ENCODE assay signal across 7 cellular contexts in the genomic region with DNA sequence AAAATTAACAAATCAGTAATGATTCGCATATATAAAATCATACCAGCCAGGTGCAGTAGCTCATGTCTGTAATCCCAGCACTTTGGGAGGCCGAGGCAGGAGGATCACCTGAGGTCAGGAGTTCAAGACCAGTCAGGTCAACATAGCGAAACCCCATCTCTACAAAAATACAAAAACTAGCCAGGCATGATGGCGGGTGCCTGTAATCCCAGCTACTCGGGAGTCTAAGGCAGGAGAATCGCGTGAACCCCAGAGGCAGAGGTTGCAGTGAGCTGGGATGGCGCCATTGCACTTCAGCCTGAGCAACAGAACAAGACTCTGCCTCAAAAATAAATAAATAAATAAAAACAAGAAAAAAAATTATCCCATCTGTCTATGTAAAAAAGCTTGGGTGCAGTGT.
A peak's percentile ranks its signal among the peaks of the same experiment; 100 is the strongest.
DNase-seq lines count a peak whose midpoint lies in the region; ATAC-seq, FAIRE-seq and TF ChIP-seq lines count a peak whose summit lies in the region.
"Not testable (repeated sequence)": the region's sequence is repeated elsewhere in the genome, so short reads cannot be mapped to it uniquely, and the experiment has no call there.

No MANE protein-coding gene starts in this region.

- not testable (repeated sequence) for H3K27ac ChIP-seq in A549; IMR-90 (ENCODE audit: insufficient read depth, low read length); foreskin keratinocyte
- H3K27ac ChIP-seq in SK-N-MC = 0 out of 2 replicates have a peak overlapping the region, but pooled peaks have one; percentile 69
- H3K27ac ChIP-seq in mesodermal cell (ENCODE audit: low read depth, low read length, severe bottlenecking) = peak overlapping the region; percentile 43

- not testable (repeated sequence) for H3K36me3 ChIP-seq in IMR-90 (ENCODE audit: control insufficient read depth, insufficient read depth, low read length); SK-N-MC (ENCODE audit: insufficient read depth, low read length); mesodermal cell (ENCODE audit: control insufficient read depth, insufficient read depth, low read length)

- CTCF ChIA-PET in A549 (lab: Yijun Ruan, JAX) = interaction anchor here (0.6 to 2.9 kb wide), 7 partner anchors 8 to 439 kb away, joined by 3 to 10 read pairs (median 3); no protein-coding TSS in a partner anchor
- CTCF ChIA-PET in IMR-90 (lab: Yijun Ruan, JAX) = interaction anchor here (0.6 kb wide), 1 partner anchor 1008 kb away, joined by 3 read pairs; no protein-coding TSS in a partner anchor

- dilution Hi-C loops in IMR-90 (cut with HindIII; ENCODE audit: low sequenced_read_pairs, unreplicated experiment) = not testable (repeated sequence)

- BruUV-seq in IMR-90 (replicated peaks; lab: Mats Ljungman, UMichigan) = not testable (repeated sequence)

- H3K4me1 Mint-ChIP-seq in chondrocyte (ENCODE audit: low read depth) = not testable (repeated sequence)
- peaks cover 18% of the 10 kb centered on the region for H3K4me1 Mint-ChIP-seq in neural crest cell

- H3K23ac ChIP-seq in IMR-90 (ENCODE audit: low read depth, low read length) = not testable (repeated sequence)

- not testable (repeated sequence) for H2BK15ac ChIP-seq in IMR-90 (ENCODE audit: low read depth, low read length)

- H2AFZ ChIP-seq in IMR-90 (replicated peaks; ENCODE audit: low read length, poor library complexity) = not testable (repeated sequence)

- H3K27me3 Mint-ChIP-seq in chondrocyte (ENCODE audit: low read depth); neural crest cell (ENCODE audit: low read depth): not testable (repeated sequence)

- peaks cover 12% of the 10 kb centered on the region; the same call in 1 of the 3 replicates for H3K4me1 ChIP-seq in A549
- H3K4me1 ChIP-seq in IMR-90 (ENCODE audit: control insufficient read depth, insufficient read depth, low read length) = peaks cover 14% of the 10 kb centered on the region
- H3K4me1 ChIP-seq in foreskin keratinocyte = not testable (repeated sequence)
- H3K4me1 ChIP-seq in mesodermal cell (ENCODE audit: control insufficient read depth, insufficient read depth, low read length, poor library complexity, severe bottlenecking) = peaks cover 14% of the 10 kb centered on the region

- not testable (repeated sequence) for H4K20me1 ChIP-seq in IMR-90 (ENCODE audit: insufficient read depth, low read length)

- not testable (repeated sequence) for H3K4me3 ChIP-seq in A549; IMR-90 (ENCODE audit: insufficient read depth, low read depth, low read length); SK-N-MC; mesodermal cell (ENCODE audit: extremely low read depth, insufficient read depth, low read length, poor library complexity, severe bottlenecking)

- H4K8ac ChIP-seq in IMR-90 (ENCODE audit: low read depth in 2 of 2, low read length in 2 of 2) = not testable (repeated sequence)

- H3K14ac ChIP-seq in IMR-90 (replicated peaks; ENCODE audit: low read depth, low read length) = not testable (repeated sequence)

- not testable (repeated sequence) for H3K4me2 ChIP-seq in A549; IMR-90 (ENCODE audit: low read depth, low read length)

- H3K27ac Mint-ChIP-seq in chondrocyte (ENCODE audit: unreplicated experiment); neural crest cell (ENCODE audit: unreplicated experiment): not testable (repeated sequence)

- not testable (repeated sequence) for FAIRE-seq in A549 (lab: Jason Lieb, UNC)

- H3K4me3 Mint-ChIP-seq in chondrocyte (ENCODE audit: unreplicated experiment) = not testable (repeated sequence)
- peak overlapping the region; percentile 10 for H3K4me3 Mint-ChIP-seq in neural crest cell

- not testable (repeated sequence) for H3K9me3 Mint-ChIP-seq in chondrocyte (ENCODE audit: low read depth); neural crest cell

- not testable (repeated sequence) for H3K9me3 ChIP-seq in A549; IMR-90 (ENCODE audit: control insufficient read depth, insufficient read depth, low read length); SK-N-MC (ENCODE audit: low read depth, low read length); mesodermal cell (ENCODE audit: control insufficient read depth, low read length)

- H4K91ac ChIP-seq in IMR-90 (ENCODE audit: insufficient read depth, low read depth, low read length) = not testable (repeated sequence)

- H2AK5ac ChIP-seq in IMR-90 (ENCODE audit: low read depth, low read length) = 0 out of 2 replicates have a peak overlapping the region, but pooled peaks have one; percentile 33

- H3K56ac ChIP-seq in IMR-90 (ENCODE audit: extremely low read depth, insufficient read depth, low read length) = not testable (repeated sequence)

- not testable (repeated sequence) for H3K36me3 Mint-ChIP-seq in chondrocyte (ENCODE audit: low read depth); neural crest cell (ENCODE audit: low read depth)

- peak in 1 of 2 experiments; percentile 31; a peak in 3 of 5 replicates for TF ChIP-seq RAD21 in A549 (conservative IDR thresholded peaks at IDR 0.05 in 1 of 2, IDR thresholded peaks at IDR 0.05 in 1 of 2)
- not testable (repeated sequence) for TF ChIP-seq RAD21 in IMR-90 (IDR thresholded peaks at IDR 0.05; ENCODE audit: low read length)

- H4K5ac ChIP-seq in IMR-90 (ENCODE audit: low read depth, low read length) = not testable (repeated sequence)

- peaks cover 0 to 32% of the 10 kb centered on the region in 2 experiments; a peak in 2 of 4 replicates for H3K79me1 ChIP-seq in IMR-90 (ENCODE audit: low read depth in 1 of 2, low read length in 2 of 2)

- not testable (repeated sequence) for H2BK20ac ChIP-seq in IMR-90 (ENCODE audit: low read depth, low read length)

- POLR2A ChIA-PET in A549 (lab: Yijun Ruan, JAX) = interaction anchor here (0.6 kb wide), 1 partner anchor 409 kb away, joined by 7 read pairs; no protein-coding TSS in a partner anchor
- POLR2A ChIA-PET in IMR-90 (lab: Charles Lee; ENCODE audit: unreplicated experiment) = not testable (repeated sequence)

- WGBS in A549 (ENCODE audit: missing lambda C conversion rate) = 89% methylated on average over 8 of the region's 8 CpGs
- no CpG with 5 or more reads among the region's 8 CpGs for WGBS in IMR-90 (ENCODE audit: extremely low coverage in 2 of 2, insufficient read length in 1 of 2), 2 experiments
- 89 to 100% methylated on average over 1 to 4 of the region's 8 CpGs for WGBS in mesodermal cell (ENCODE audit: insufficient coverage in 2 of 2), 2 experiments

- not testable (repeated sequence) for H3K18ac ChIP-seq in IMR-90 (ENCODE audit: low read depth, low read length)

- in situ Hi-C loops in IMR-90 (cut with MboI; ENCODE audit: low sequenced_read_pairs) = loop anchor here (5.0 to 10.0 kb wide), 2 partner anchors 121 to 438 kb away; a partner anchor contains a TSS

- TF ChIP-seq POLR2A in A549 (IDR thresholded peaks at IDR 0.05; ENCODE audit: low read length); IMR-90 (IDR thresholded peaks at IDR 0.05; ENCODE audit: low read depth, low read length): not testable (repeated sequence)

- intact Hi-C loops in IMR-90 (cut with micrococcal nuclease) = loop anchor here (5.0 to 10.0 kb wide), 2 partner anchors 121 to 323 kb away; a partner anchor contains a TSS

- H3K4ac ChIP-seq in IMR-90 (ENCODE audit: low read depth, low read length) = not testable (repeated sequence)

- H3K9me1 ChIP-seq in IMR-90 (ENCODE audit: insufficient read depth, low read length) = not testable (repeated sequence)

- TF ChIP-seq EP300 in A549 (IDR thresholded peaks at IDR 0.05) = not testable (repeated sequence)

- not testable (repeated sequence) for H3K27me3 ChIP-seq in IMR-90 (ENCODE audit: control insufficient read depth, insufficient read depth, low read length); foreskin keratinocyte

- not testable (repeated sequence) for DNase-seq in A549 (ENCODE audit: low read depth in 1 of 2, low spot score in 1 of 2); IMR-90; SK-N-MC (ENCODE audit: low read depth, low spot score); chondrocyte (ENCODE audit: low spot score); foreskin keratinocyte; neural crest cell (ENCODE audit: low read depth, low spot score)

- H3K9ac ChIP-seq in IMR-90 (ENCODE audit: low read depth, low read length); SK-N-MC (ENCODE audit: insufficient read length): not testable (repeated sequence)

- not testable (repeated sequence) for ATAC-seq in A549; IMR-90 (ENCODE audit: low read depth); foreskin keratinocyte

- H2BK5ac ChIP-seq in IMR-90 (ENCODE audit: low read depth, low read length, poor library complexity, severe bottlenecking) = not testable (repeated sequence)

- peak; percentile 18; the same call in 2 of the 3 replicates for TF ChIP-seq CTCF in A549 (IDR thresholded peaks at IDR 0.05)
- not testable (repeated sequence) for TF ChIP-seq CTCF in IMR-90 (conservative IDR thresholded peaks at IDR 0.05; ENCODE audit: low read depth, low read length); neural crest cell (conservative IDR thresholded peaks at IDR 0.05)
- peak; percentile 30 for TF ChIP-seq CTCF in chondrocyte (IDR thresholded peaks at IDR 0.05)
- peak; percentile 4 for TF ChIP-seq CTCF in foreskin keratinocyte (conservative IDR thresholded peaks at IDR 0.05)

- not testable (repeated sequence) for H2BK120ac ChIP-seq in IMR-90 (ENCODE audit: low read depth, low read length)

- not testable (repeated sequence) for H2AK9ac ChIP-seq in IMR-90 (replicated peaks; ENCODE audit: low read depth, low read length, poor library complexity)
